Comparison of ENCODE assay signal across 1 cellular context in genomic region chr10:79342295-79342761, GRCh38.
TF ChIP-seq lines count a peak whose summit lies in the region.

No MANE protein-coding gene starts in this region.

TF ChIP-seq in liver, 16 proteins besides CTCF, POLR2A, EP300 and RAD21 (continued from another document):
- TF ChIP-seq ZBTB33 (IDR thresholded peaks at IDR 0.05) (no peak), TAF1 (conservative IDR thresholded peaks at IDR 0.05) (no peak), ATF3 (IDR thresholded peaks at IDR 0.05) (no peak), JUND (IDR thresholded peaks at IDR 0.05) (peak in 1 of 2 donors; percentile 43), MAX (IDR thresholded peaks at IDR 0.05) (no peak), SP1 (IDR thresholded peaks at IDR 0.05) (peak; percentile 68), FOXA1 (IDR thresholded peaks at IDR 0.05) (peak; percentile 64), HNF4G (IDR thresholded peaks at IDR 0.05) (no peak)
